11 cellular contexts compared by ENCODE assay signal in the genomic region with DNA sequence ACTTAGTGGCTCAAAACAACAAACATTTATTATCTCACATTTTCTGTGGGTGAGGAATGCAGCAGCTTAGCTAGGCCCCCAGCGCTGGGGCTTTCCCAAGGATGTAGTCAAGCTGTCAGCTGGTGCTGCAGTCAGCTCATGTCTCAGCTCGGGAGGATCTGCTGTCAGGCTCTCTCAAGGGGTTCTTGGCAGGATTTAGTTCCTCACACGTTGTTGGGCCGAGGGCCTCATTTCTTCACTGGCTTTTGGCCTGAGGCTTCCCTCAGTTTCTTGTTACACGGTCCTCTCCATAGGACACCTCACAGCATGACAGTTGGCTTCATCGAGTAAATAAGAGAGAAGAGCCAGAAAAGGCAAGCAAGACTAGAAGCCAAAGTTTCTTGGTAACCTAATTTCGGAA. TPM values are rescaled to one million over a fixed set of nuclear protein-coding genes. Genes with fewer than 3 reads are reported as not detected.
DNase-seq lines count a peak whose midpoint lies in the region; ATAC-seq, FAIRE-seq and TF ChIP-seq lines count a peak whose summit lies in the region.
"Had no signal": no experiment of that assay in that cellular context is flagged by ENCODE, and none has a peak within 500 bp of the region (broad histone marks: within the 10 kb centered on the region; RNA-seq: fewer than 3 reads in every experiment).

No MANE protein-coding gene starts in this region.

- 21 to 25% methylated on average over 7 of the region's 7 CpGs for WGBS in pancreas, 2 donors

- no peak overlapping the region for H3K4me3 ChIP-seq in pancreas

- H3K27me3 ChIP-seq in pancreas, result no peaks in the 10 kb centered on the region

- H3K4me1 ChIP-seq in pancreas, result no peaks in the 10 kb centered on the region

- no peaks in the 10 kb centered on the region for H3K4me1 Mint-ChIP-seq in effector memory CD8-positive, alpha-beta T cell (ENCODE audit: low read depth in 2 of 2)

- FAIRE-seq in pancreas (lab: Jason Lieb, UNC), result no peak
- FAIRE-seq: GM12891 had no signal

- no peak overlapping the region for H3K27ac ChIP-seq in pancreas

- peak; percentile 43 for ATAC-seq in GM19043 (IDR thresholded peaks at IDR 0.05; ENCODE audit: low read depth, unreplicated experiment)
- peak; percentile 60 for ATAC-seq in HG03354 (IDR thresholded peaks at IDR 0.05; ENCODE audit: poor library complexity, severe bottlenecking, unreplicated experiment)
- ATAC-seq in effector memory CD8-positive, alpha-beta T cell (replicated peaks), result peak; percentile 41
- ATAC-seq in pancreas, result peak in 3 of 4 donors; percentile 15 to 37 (median 32)

- no peaks in the 10 kb centered on the region for H3K9me3 ChIP-seq in pancreas

- H3K27ac Mint-ChIP-seq in effector memory CD8-positive, alpha-beta T cell, result no peak overlapping the region
- H3K27ac Mint-ChIP-seq: activated T-helper 1 cell treated with anti-CD3 and anti-CD28 coated beads, Interleukin-12 subunit alpha, Interleukin-12 subunit beta, Interleukin-2, Interleukin-4 antibody, amounts not matched to agents 30 ng/mL and 10 ng/mL and 1 ng/mL, durations not matched to agents 14 hours and 24 hours and 36 hours had no signal

- H3K27me3 Mint-ChIP-seq in effector memory CD8-positive, alpha-beta T cell, result peaks cover 32 to 44% of the 10 kb centered on the region in 2 donors

- H3K36me3 ChIP-seq in pancreas, result no peaks in the 10 kb centered on the region

- no peak for TF ChIP-seq CTCF in pancreas (IDR thresholded peaks at IDR 0.05)

- no peaks in the 10 kb centered on the region for H3K36me3 Mint-ChIP-seq in effector memory CD8-positive, alpha-beta T cell (ENCODE audit: insufficient read depth)

- no peaks in the 10 kb centered on the region for H3K9me3 Mint-ChIP-seq in effector memory CD8-positive, alpha-beta T cell
- H3K9me3 Mint-ChIP-seq: activated T-helper 1 cell treated with anti-CD3 and anti-CD28 coated beads, Interleukin-12 subunit alpha, Interleukin-12 subunit beta, Interleukin-2, Interleukin-4 antibody, amounts not matched to agents 30 ng/mL and 10 ng/mL and 1 ng/mL, durations not matched to agents 14 hours and 24 hours and 36 hours had no signal

- DNase-seq in effector memory CD8-positive, alpha-beta T cell, result no peak
- no peak for DNase-seq in pancreas
- no peak for DNase-seq in AG08396 (ENCODE audit: low spot score)
- DNase-seq in KG1 (lab: John Stamatoyannopoulos, UW), result no peak
- DNase-seq in central memory CD4-positive, alpha-beta T cell, result no peak

- H3K4me3 Mint-ChIP-seq in effector memory CD8-positive, alpha-beta T cell, result no peak overlapping the region
- H3K4me3 Mint-ChIP-seq: activated T-helper 1 cell treated with anti-CD3 and anti-CD28 coated beads, Interleukin-12 subunit alpha, Interleukin-12 subunit beta, Interleukin-2, Interleukin-4 antibody, amounts not matched to agents 30 ng/mL and 10 ng/mL and 1 ng/mL, durations not matched to agents 14 hours and 24 hours and 36 hours had no signal

- intact Hi-C loops in pancreas (cut with DNase I), result no loop called here

RNA-seq across cellular contexts. Expression of gene U2SURP, which starts 13.7 kb away (rescaled TPM):
- total RNA-seq in pancreas, result 10 to 100 TPM; 29.4 to 48.2 (median 36.7) TPM
- polyA plus RNA-seq in pancreas, result 10 to 100 TPM; 19.9 to 36.4 TPM

RNA-seq across cellular contexts. Expression of gene PAQR9, which starts 24.2 kb away (rescaled TPM):
- under 1 TPM in 1 of 6 donors, not detected in 5; 0.13 TPM for total RNA-seq in pancreas
- polyA plus RNA-seq in pancreas, result not detected
- total RNA-seq: activated T-helper 1 cell treated with anti-CD3 and anti-CD28 coated beads, Interleukin-12 subunit alpha, Interleukin-12 subunit beta, Interleukin-2, Interleukin-4 antibody, amounts not matched to agents 30 ng/mL and 10 ng/mL and 1 ng/mL, durations not matched to agents 14 hours and 24 hours and 36 hours; glomerular endothelial cell; pulmonary artery endothelial cell had no signal
